In the genomic region with DNA sequence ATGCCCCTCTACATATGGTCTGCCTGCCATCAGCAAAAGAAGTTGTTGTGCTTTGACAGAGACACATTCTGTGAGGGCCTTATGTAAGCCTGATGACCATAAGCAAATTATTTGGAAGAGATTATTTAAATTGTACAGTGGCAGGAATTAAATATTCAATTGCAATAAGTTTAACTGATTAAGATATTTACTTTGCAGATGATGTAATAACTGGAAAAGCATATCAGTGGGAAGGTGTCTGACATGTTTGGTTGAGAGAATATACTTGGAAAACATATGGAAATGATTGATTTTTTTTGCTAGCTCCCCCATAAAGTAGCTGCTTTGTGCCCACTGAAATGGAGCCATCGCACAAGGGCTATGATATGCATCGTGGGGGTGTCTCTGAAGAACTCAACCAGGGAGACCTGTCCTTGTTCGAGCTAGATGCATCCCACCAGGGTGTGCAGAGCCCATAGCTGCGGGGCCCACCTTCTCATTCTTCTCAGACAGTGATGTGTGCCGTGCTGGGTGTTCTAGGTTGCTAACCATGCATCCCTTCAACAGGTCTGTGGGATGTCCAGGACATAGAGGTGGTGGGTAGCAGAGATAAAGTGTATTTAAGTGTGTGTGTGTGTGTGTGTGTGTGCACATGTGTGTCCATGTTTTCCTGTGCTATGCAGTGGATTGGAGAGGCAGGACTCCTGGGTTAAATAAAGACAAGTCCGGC, we compare ENCODE assay signal across 1 cellular context.
TF ChIP-seq lines count a peak whose summit lies in the region.

No MANE protein-coding gene starts in this region.

TF ChIP-seq in SK-N-SH, 30 proteins besides CTCF, POLR2A, EP300 and RAD21 (continued from another document):
- TF ChIP-seq ZBTB33 (IDR thresholded peaks at IDR 0.05; ENCODE audit: borderline replicate concordance, low read depth) (no peak), POLR2AphosphoS5 (IDR thresholded peaks at IDR 0.05; ENCODE audit: low read depth, low read length) (no peak)
TF ChIP-seq in SK-N-SH: peak in this region for 0.
